ENCODE assay signal across 8 cellular contexts in the genomic region with DNA sequence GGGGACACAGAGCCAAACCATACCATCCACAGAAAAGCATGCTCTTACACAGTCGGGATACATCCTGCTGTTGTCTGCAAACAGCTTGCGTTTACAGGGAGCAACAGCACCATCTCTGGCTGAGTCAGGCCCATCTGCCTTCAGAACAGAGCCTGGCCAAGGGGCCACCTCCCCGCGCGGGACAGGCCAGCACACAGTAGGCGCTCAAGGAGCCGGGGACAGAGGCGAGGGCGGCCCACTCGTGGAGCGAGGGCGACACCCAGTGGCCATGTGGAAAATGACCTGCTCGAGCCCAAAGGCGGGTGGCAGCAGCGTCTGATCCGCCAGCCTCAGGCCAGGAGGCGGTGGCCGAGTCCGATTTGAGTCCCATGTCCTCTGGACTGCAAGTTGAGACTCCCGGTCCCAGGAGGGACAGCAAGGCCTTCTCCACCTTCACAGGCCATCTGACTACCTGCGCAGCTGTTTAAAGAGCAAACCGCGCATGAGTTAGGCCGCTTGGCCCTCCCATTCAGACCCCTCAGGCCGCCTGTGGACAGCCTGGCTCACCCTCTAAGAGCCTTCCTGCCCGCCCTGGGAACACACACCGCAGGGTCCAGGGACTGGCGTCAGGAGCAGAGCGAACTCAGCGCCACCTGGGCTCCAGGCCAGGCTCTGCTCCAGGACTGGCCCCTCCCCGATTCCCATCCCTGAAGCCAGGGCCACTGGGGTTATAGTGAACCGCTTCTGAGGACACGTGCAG. TPM values are rescaled to one million over a fixed set of nuclear protein-coding genes. Genes with fewer than 3 reads are reported as not detected.
DNase-seq lines count a peak whose midpoint lies in the region; ATAC-seq and TF ChIP-seq lines count a peak whose summit lies in the region.

No MANE protein-coding gene starts in this region.

- H3K27me3 Mint-ChIP-seq in MCF 10A (ENCODE audit: insufficient read depth, unreplicated experiment), result no peaks in the 10 kb centered on the region

- peak overlapping the region; percentile 35; the same call in 1 of the 2 replicates for H3K27ac ChIP-seq in VCaP
- no peak overlapping the region for H3K27ac ChIP-seq in spleen

- POLR2A ChIA-PET in MCF 10A (lab: Yijun Ruan, JAX), result interaction anchor here (1.1 to 1.4 kb wide), 2 partner anchors 494 to 562 kb away, joined by 3 to 6 read pairs; no protein-coding TSS in a partner anchor

- H3K9me3 ChIP-seq in iPS-18c (ENCODE audit: control insufficient read depth, insufficient read depth, low read length), result no peaks in the 10 kb centered on the region
- no peaks in the 10 kb centered on the region for H3K9me3 ChIP-seq in spleen

- no peaks in the 10 kb centered on the region for H3K9me3 Mint-ChIP-seq in MCF 10A (ENCODE audit: unreplicated experiment)

- H3K36me3 Mint-ChIP-seq in MCF 10A (ENCODE audit: insufficient read depth, unreplicated experiment), result no peaks in the 10 kb centered on the region

- BruUV-seq in MCF 10A (replicated peaks; lab: Mats Ljungman, UMichigan), result no TSS peak

- H3K4me1 ChIP-seq in spleen, result peaks cover 0 to 16% (median 13%) of the 10 kb centered on the region in 6 donors

- H3K4me3 Mint-ChIP-seq in MCF 10A (ENCODE audit: unreplicated experiment), result no peak overlapping the region

- ATAC-seq in GM21737 (IDR thresholded peaks at IDR 0.05; ENCODE audit: unreplicated experiment), result peak; percentile 67

- 17 to 40% (median 23%) methylated on average over 19 to 33 of the region's 33 CpGs for WGBS in spleen, 5 donors

- TF ChIP-seq CTCF in VCaP (conservative IDR thresholded peaks at IDR 0.05), result peak; percentile 90
- peak; percentile 99 for TF ChIP-seq CTCF in MCF 10A (IDR thresholded peaks at IDR 0.05; ENCODE audit: unreplicated experiment)
- peak; percentile 82 to 97 (median 93) for TF ChIP-seq CTCF in spleen (IDR thresholded peaks at IDR 0.05 in 8 of 11, conservative IDR thresholded peaks at IDR 0.05 in 3 of 11)

- TF ChIP-seq POLR2A in spleen (IDR thresholded peaks at IDR 0.05), result no peak

- CTCF ChIA-PET in MCF 10A (lab: Yijun Ruan, JAX), result interaction anchor here (0.5 to 4.5 kb wide), 36 partner anchors 8 to 1431 kb away, joined by 3 to 69 read pairs (median 4); no protein-coding TSS in a partner anchor

- H3K4me1 Mint-ChIP-seq in MCF 10A (ENCODE audit: insufficient read depth, unreplicated experiment), result peaks cover 17% of the 10 kb centered on the region

- H3K27me3 ChIP-seq in spleen (replicated peaks in 1 of 7), result peaks cover 0 to 16% (median 0%) of the 10 kb centered on the region in 7 donors

- H3K36me3 ChIP-seq in spleen, result no peaks in the 10 kb centered on the region

- H3K4me3 ChIP-seq in iPS-18c (ENCODE audit: insufficient read depth, low read depth, low read length) (peak overlapping the region; percentile 50), spleen (peak overlapping the region in 1 of 8 donors; percentile 27)

- intact Hi-C loops in MCF 10A (cut with micrococcal nuclease), result loop anchor here (1.0 kb wide), 7 partner anchors 94 to 1476 kb away; no protein-coding TSS in a partner anchor
- intact Hi-C loops in spleen (cut with DNase I; ENCODE audit: low total_unique reads), result loop anchor here (5.0 to 10.0 kb wide), 4 partner anchors 489 to 1341 kb away; no protein-coding TSS in a partner anchor

- peak; percentile 89 for DNase-seq in GM03348 (ENCODE audit: low spot score)
- DNase-seq in KBM-7, result peak; percentile 59
- peak; percentile 63 for DNase-seq in MCF 10A (ENCODE audit: unreplicated experiment)
- peak; percentile 94 for DNase-seq in spleen
- no peak for DNase-seq in NCI-H1105 treated with DMSO at 0.1 percent for 48 hours (lab: John Stamatoyannopoulos, UW)

- peak overlapping the region; percentile 22 for H3K27ac Mint-ChIP-seq in MCF 10A (ENCODE audit: low read depth, unreplicated experiment)

- in situ Hi-C loops in KBM-7 (cut with MboI; ENCODE audit: low pct_unique_long_range_greater_than_20kb, low sequenced_read_pairs), result loop anchor here (25.0 kb wide), 1 partner anchor 501 kb away; the partner anchor contains the start of gene OSR1

RNA-seq across cellular contexts. Expression of gene TTC32, which starts 38.3 kb away (rescaled TPM):
- total RNA-seq in MCF 10A (2022) (14.1 and 18.2 TPM in 2 replicates), spleen (10 to 100 TPM; 17.7 to 32.8 (median 24.5) TPM)
- polyA plus RNA-seq in spleen, result 10 to 100 TPM; 24.8 to 47.6 (median 32.1) TPM
